Comparison of ENCODE assay signal across 7 cellular contexts in the genomic region with DNA sequence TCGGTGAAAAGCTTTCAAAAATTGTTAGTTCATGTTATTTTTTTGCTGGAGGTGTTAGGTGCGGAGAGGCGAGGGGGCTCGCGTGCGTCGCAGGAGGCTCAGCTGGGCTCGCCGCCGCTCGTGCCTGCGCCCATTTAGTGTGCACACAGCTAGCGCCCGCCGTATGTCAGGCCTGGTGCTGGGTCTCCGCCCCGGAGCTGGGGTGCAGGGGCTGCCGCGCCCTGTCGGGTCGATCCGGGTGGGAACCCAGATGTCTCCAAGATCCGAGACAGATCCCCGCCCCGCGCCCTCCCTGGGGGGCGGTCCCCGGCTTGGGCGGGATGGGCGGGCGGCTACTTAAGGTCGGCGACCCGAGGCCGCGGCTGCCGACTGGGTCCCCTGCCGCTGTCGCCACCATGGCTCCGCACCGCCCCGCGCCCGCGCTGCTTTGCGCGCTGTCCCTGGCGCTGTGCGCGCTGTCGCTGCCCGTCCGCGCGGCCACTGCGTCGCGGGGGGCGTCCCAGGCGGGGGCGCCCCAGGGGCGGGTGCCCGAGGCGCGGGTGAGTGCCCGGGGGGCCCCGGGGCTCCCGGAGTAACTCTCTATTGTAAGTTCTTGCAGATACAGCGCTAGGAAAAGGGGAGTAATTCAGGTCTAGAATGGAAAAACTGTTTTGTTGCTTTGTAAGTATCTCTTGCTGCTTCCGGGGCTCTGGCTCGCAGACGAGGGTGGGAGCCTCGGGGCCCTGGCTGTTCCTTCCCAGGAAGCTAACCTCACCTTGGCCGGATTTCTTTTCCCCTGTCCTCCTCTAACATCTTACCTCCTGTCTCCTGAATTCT.
DNase-seq lines count a peak whose midpoint lies in the region; ATAC-seq, FAIRE-seq and TF ChIP-seq lines count a peak whose summit lies in the region.

No MANE protein-coding gene starts in this region.

- no peak for ATAC-seq in HG02678 (IDR thresholded peaks at IDR 0.05; ENCODE audit: unreplicated experiment)

- no peaks in the 10 kb centered on the region for H3K9me3 ChIP-seq in iPS-18a (ENCODE audit: control insufficient read depth, low read depth, low read length)

- in situ Hi-C loops in GM13976 (cut with MboI; ENCODE audit: low sequenced_read_pairs, unreplicated experiment) (no loop called here), astrocyte of the cerebellum (cut with HindIII; ENCODE audit: low sequenced_read_pairs) (no loop called here)

- no peak overlapping the region for H3K27ac ChIP-seq in iPS-18a (ENCODE audit: low read length)

- no peaks in the 10 kb centered on the region for H3K36me3 ChIP-seq in iPS-18a (ENCODE audit: control insufficient read depth, low read depth, low read length)

- peak overlapping the region; percentile 28 for H3K4me3 ChIP-seq in astrocyte of the cerebellum (ENCODE audit: low read depth, low read length)
- peak overlapping the region; percentile 55 for H3K4me3 ChIP-seq in iPS-18a (ENCODE audit: low read length)
- H3K4me3 ChIP-seq in retinal pigment epithelial cell (ENCODE audit: low read length): peak overlapping the region; percentile 55

- no peak for FAIRE-seq in H54 (lab: Jason Lieb, UNC)

- TF ChIP-seq CTCF in GM13976 (IDR thresholded peaks at IDR 0.05; ENCODE audit: borderline replicate concordance, control extremely low read depth, extremely low read depth, insufficient read depth, missing control alignments) (no peak), astrocyte of the cerebellum (IDR thresholded peaks at IDR 0.05; ENCODE audit: low read depth, low read length, missing control alignments) (no peak), retinal pigment epithelial cell (conservative IDR thresholded peaks at IDR 0.05; ENCODE audit: low read depth, low read length) (no peak)

- H3K9ac ChIP-seq in iPS-18a (ENCODE audit: low read length): peak overlapping the region; percentile 21

- DNase-seq in GM13976 (ENCODE audit: low spot score) (peak; percentile 73), NCI-H1694 (lab: John Stamatoyannopoulos, UW) (peak; percentile 13), astrocyte of the cerebellum (ENCODE audit: low read depth) (no peak), retinal pigment epithelial cell (ENCODE audit: low read depth) (no peak), H54 (ENCODE audit: insufficient read length, low spot score) (no peak)

- TF ChIP-seq POLR2A in H54 (IDR thresholded peaks at IDR 0.05; ENCODE audit: low read depth, low read length): no peak

- H3K27me3 ChIP-seq in iPS-18a (ENCODE audit: control insufficient read depth, insufficient read depth, low read length): peaks cover 15% of the 10 kb centered on the region

- H3K4me1 ChIP-seq in iPS-18a (ENCODE audit: control insufficient read depth, low read depth, low read length): peaks cover 22% of the 10 kb centered on the region

Comparison
In these comparisons a context has a peak if more than half of its experiments do, and no peak if none do; other contexts are left out.
1. DNase-seq: peak in GM13976 (single experiment) and NCI-H1694 (single experiment); none in astrocyte of the cerebellum (single experiment), retinal pigment epithelial cell (single experiment) and H54 (single experiment).
2. Peak in every context shown above with its lines, with median percentiles within 50 percentile points of each other: H3K4me3 ChIP-seq.